ENCODE assay signal across 8 cellular contexts in genomic region chr15:40440300-40441011, GRCh38. TPM values are rescaled to one million over a fixed set of nuclear protein-coding genes. Genes with fewer than 3 reads are reported as not detected.
DNase-seq lines count a peak whose midpoint lies in the region; ATAC-seq and TF ChIP-seq lines count a peak whose summit lies in the region.

Gene BAHD1 (plus strand): TSS chr15:40440953. CDS start chr15:40458465, 17,512 bp downstream.

- peaks cover 33% of the 10 kb centered on the region for H4K20me1 ChIP-seq in osteoblast (ENCODE audit: insufficient read depth, low read length)

- no peaks in the 10 kb centered on the region for H3K9me3 Mint-ChIP-seq in activated naive CD4-positive, alpha-beta T cell treated with anti-CD3 and anti-CD28 coated beads, Interleukin-2, amount 50 U/mL, for 24 hours

- ATAC-seq in HG02588 (IDR thresholded peaks at IDR 0.05; ENCODE audit: unreplicated experiment) (peak; percentile 84), SK-N-SH treated with all-trans-retinoic acid at 6 μM for 48 hours (peak; percentile 89)

- H3K4me3 Mint-ChIP-seq in activated naive CD4-positive, alpha-beta T cell treated with anti-CD3 and anti-CD28 coated beads, Interleukin-2, amount 50 U/mL, for 24 hours: peak within 1 kb of the TSS; percentile 94

- H3K27ac Mint-ChIP-seq in activated naive CD4-positive, alpha-beta T cell treated with anti-CD3 and anti-CD28 coated beads, Interleukin-2, amount 50 U/mL, for 24 hours: peak within 1 kb of the TSS; percentile 94

- H3K4me2 ChIP-seq in osteoblast (ENCODE audit: insufficient read depth, low read length): peak within 1 kb of the TSS; percentile 97

- 1% methylated on average over 54 of the region's 54 CpGs for WGBS in thymus

- peak within 1 kb of the TSS; percentile 58 for H2AFZ ChIP-seq in osteoblast (ENCODE audit: low read length)

- H3K4me1 ChIP-seq in osteoblast (ENCODE audit: insufficient read depth, low read length) (peaks cover 9% of the 10 kb centered on the region), thymus (ENCODE audit: control insufficient read depth, insufficient read depth, low read length) (peaks cover 32% of the 10 kb centered on the region)

- peaks cover 63% of the 10 kb centered on the region for H3K4me1 Mint-ChIP-seq in activated naive CD4-positive, alpha-beta T cell treated with anti-CD3 and anti-CD28 coated beads, Interleukin-2, amount 50 U/mL, for 24 hours

- DNase-seq in NCI-H1092 (lab: John Stamatoyannopoulos, UW) (peak; percentile 89), glomerular visceral epithelial cell (ENCODE audit: extremely low spot score) (peak; percentile 95), osteoblast (ENCODE audit: insufficient read length, low spot score, missing footprints) (peak; percentile 100)

- H3K27me3 Mint-ChIP-seq in activated naive CD4-positive, alpha-beta T cell treated with anti-CD3 and anti-CD28 coated beads, Interleukin-2, amount 50 U/mL, for 24 hours: peaks cover 10% of the 10 kb centered on the region

- H3K27ac ChIP-seq in osteoblast (ENCODE audit: low read depth, low read length) (no peak within 1 kb of the TSS), thymus (ENCODE audit: low read depth) (peak within 1 kb of the TSS; percentile 48)

- H3K9me3 ChIP-seq in osteoblast (ENCODE audit: low read depth, low read length): no peaks in the 10 kb centered on the region
- no peaks in the 10 kb centered on the region for H3K9me3 ChIP-seq in thymus (ENCODE audit: control insufficient read depth)

- H3K27me3 ChIP-seq in osteoblast (ENCODE audit: insufficient read depth, low read length) (peaks cover 44% of the 10 kb centered on the region), thymus (ENCODE audit: control insufficient read depth, insufficient read depth) (peaks cover 51% of the 10 kb centered on the region)

- H3K4me3 ChIP-seq in GM08714 (ENCODE audit: low read length) (peak within 1 kb of the TSS; percentile 81), osteoblast (ENCODE audit: insufficient read depth, low read length) (peak within 1 kb of the TSS; percentile 77), thymus (ENCODE audit: low read length) (peak within 1 kb of the TSS; percentile 85)

- TF ChIP-seq CTCF in osteoblast (IDR thresholded peaks at IDR 0.05; ENCODE audit: extremely low read depth, low read depth, low read length): no peak

- H3K36me3 Mint-ChIP-seq in activated naive CD4-positive, alpha-beta T cell treated with anti-CD3 and anti-CD28 coated beads, Interleukin-2, amount 50 U/mL, for 24 hours: no peaks in the 10 kb centered on the region

- peaks cover 30% of the 10 kb centered on the region for H3K79me2 ChIP-seq in osteoblast (ENCODE audit: insufficient read depth, low read length)

- no peaks in the 10 kb centered on the region for H3K36me3 ChIP-seq in osteoblast (ENCODE audit: insufficient read depth, low read length)
- no peaks in the 10 kb centered on the region for H3K36me3 ChIP-seq in thymus (ENCODE audit: control insufficient read depth, insufficient read depth)

TF ChIP-seq in SK-N-SH treated with all-trans-retinoic acid at 6 μM for 48 hours, 23 proteins besides CTCF, POLR2A, EP300 and RAD21:
- TF ChIP-seq BACH2 (CRISPR knock-in tag; IDR thresholded peaks at IDR 0.05; ENCODE audit: borderline replicate concordance) (no peak), TOX (CRISPR knock-in tag; IDR thresholded peaks at IDR 0.05; ENCODE audit: borderline replicate concordance) (no peak), ZFP30 (CRISPR knock-in tag; IDR thresholded peaks at IDR 0.05) (no peak), TSHZ2 (CRISPR knock-in tag; IDR thresholded peaks at IDR 0.05) (no peak), GLIS3 (CRISPR knock-in tag; IDR thresholded peaks at IDR 0.05) (no peak), CSRNP3 (CRISPR knock-in tag; IDR thresholded peaks at IDR 0.05) (no peak), TCF4 (CRISPR knock-in tag; IDR thresholded peaks at IDR 0.05; ENCODE audit: borderline replicate concordance) (no peak), ZNF8 (CRISPR knock-in tag; IDR thresholded peaks at IDR 0.05) (no peak), CREB5 (CRISPR knock-in tag; IDR thresholded peaks at IDR 0.05; ENCODE audit: low read depth) (no peak), ZNF565 (CRISPR knock-in tag; conservative IDR thresholded peaks at IDR 0.05; ENCODE audit: low read depth) (no peak), CSDC2 (CRISPR knock-in tag; IDR thresholded peaks at IDR 0.05) (no peak)
- TF ChIP-seq, protein P1, sequence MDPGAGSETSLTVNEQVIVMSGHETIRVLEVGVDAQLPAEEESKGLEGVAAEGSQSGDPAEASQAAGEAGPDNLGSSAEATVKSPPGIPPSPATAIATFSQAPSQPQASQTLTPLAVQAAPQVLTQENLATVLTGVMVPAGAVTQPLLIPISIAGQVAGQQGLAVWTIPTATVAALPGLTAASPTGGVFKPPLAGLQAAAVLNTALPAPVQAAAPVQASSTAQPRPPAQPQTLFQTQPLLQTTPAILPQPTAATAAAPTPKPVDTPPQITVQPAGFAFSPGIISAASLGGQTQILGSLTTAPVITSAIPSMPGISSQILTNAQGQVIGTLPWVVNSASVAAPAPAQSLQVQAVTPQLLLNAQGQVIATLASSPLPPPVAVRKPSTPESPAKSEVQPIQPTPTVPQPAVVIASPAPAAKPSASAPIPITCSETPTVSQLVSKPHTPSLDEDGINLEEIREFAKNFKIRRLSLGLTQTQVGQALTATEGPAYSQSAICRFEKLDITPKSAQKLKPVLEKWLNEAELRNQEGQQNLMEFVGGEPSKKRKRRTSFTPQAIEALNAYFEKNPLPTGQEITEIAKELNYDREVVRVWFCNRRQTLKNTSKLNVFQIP (CRISPR knock-in tag; IDR thresholded peaks at IDR 0.05; ENCODE audit: borderline replicate concordance, low read depth): no peak

RNA-seq across cellular contexts. Expression of gene BAHD1, which starts in this region (rescaled TPM):
- total RNA-seq in osteoblast: 10.0 and 10.5 TPM in 2 replicates
- polyA plus RNA-seq in thymus: 19.1 TPM
